Comparison of ENCODE assay signal across 8 cellular contexts in genomic region chr5:57650360-57651069, GRCh38.
DNase-seq lines count a peak whose midpoint lies in the region; ATAC-seq, FAIRE-seq and TF ChIP-seq lines count a peak whose summit lies in the region.

No MANE protein-coding gene starts in this region.

- no peak overlapping the region for H3K4me3 Mint-ChIP-seq in naive thymus-derived CD4-positive, alpha-beta T cell

- H4K20me1 ChIP-seq in endothelial cell of umbilical vein (replicated peaks; ENCODE audit: control insufficient read depth, extremely low read depth, insufficient read depth, low read length): no peaks in the 10 kb centered on the region

- H3K27me3 Mint-ChIP-seq in naive thymus-derived CD4-positive, alpha-beta T cell: peaks cover 8 to 23% (median 16%) of the 10 kb centered on the region in 5 donors

- TF ChIP-seq CTCF in endothelial cell of umbilical vein (IDR thresholded peaks at IDR 0.05; ENCODE audit: extremely low read depth in 1 of 2, insufficient read depth in 1 of 2, low read depth in 1 of 2, low read length in 2 of 2) (peak; percentile 62 to 83), lower leg skin (IDR thresholded peaks at IDR 0.05) (no peak)

- CTCF ChIA-PET in endothelial cell of umbilical vein (lab: Charles Lee): interaction anchor here (0.5 to 5.2 kb wide), 68 partner anchors 9 to 813 kb away, joined by 3 to 154 read pairs (median 6); partner anchors contain the start of gene PLK2
- CTCF ChIA-PET in naive thymus-derived CD4-positive, alpha-beta T cell (lab: Charles Lee): interaction anchor here (0.6 to 2.1 kb wide), 5 partner anchors 15 to 1170 kb away, joined by 3 to 9 read pairs (median 3); no protein-coding TSS in a partner anchor

- H3K79me2 ChIP-seq in endothelial cell of umbilical vein (ENCODE audit: control insufficient read depth, insufficient read depth, low read length): no peaks in the 10 kb centered on the region

- POLR2A ChIA-PET in endothelial cell of umbilical vein (lab: Charles Lee): interaction anchor here (0.9 to 1.3 kb wide), 2 partner anchors 129 to 810 kb away, joined by 3 read pairs; partner anchors contain the start of gene PLK2
- POLR2A ChIA-PET in naive thymus-derived CD4-positive, alpha-beta T cell (lab: Charles Lee): no interaction called here

- H3K4me1 ChIP-seq in endothelial cell of umbilical vein (ENCODE audit: control insufficient read depth, extremely low read depth, insufficient read depth, low read length): peaks cover 5% of the 10 kb centered on the region
- no peaks in the 10 kb centered on the region for H3K4me1 ChIP-seq in naive thymus-derived CD4-positive, alpha-beta T cell (ENCODE audit: control insufficient read depth in 2 of 2, insufficient read depth in 2 of 2, low read length in 2 of 2)

- peak; percentile 34 for DNase-seq in GM04504 (ENCODE audit: low read depth)
- peak; percentile 57 for DNase-seq in RCC 7860 (ENCODE audit: low spot score)
- peak; percentile 61 for DNase-seq in endothelial cell of umbilical vein (ENCODE audit: low read depth, low spot score)
- DNase-seq in naive thymus-derived CD4-positive, alpha-beta T cell: peak in 5 of 9 donors; percentile 8 to 27 (median 15)
- no peak for DNase-seq in DMS79 treated with DMSO at 0.1 percent for 48 hours (lab: John Stamatoyannopoulos, UW)
- no peak for DNase-seq in lower leg skin (ENCODE audit: low spot score in 2 of 2)

- 79 to 87% methylated on average over 6 of the region's 6 CpGs for WGBS in lower leg skin, 2 donors

- H3K4me2 ChIP-seq in endothelial cell of umbilical vein (ENCODE audit: insufficient read depth, low read length): no peak overlapping the region

- no peaks in the 10 kb centered on the region for H3K36me3 ChIP-seq in endothelial cell of umbilical vein (ENCODE audit: control insufficient read depth in 2 of 2, extremely low read depth in 1 of 2, insufficient read depth in 2 of 2, low read length in 2 of 2)
- no peaks in the 10 kb centered on the region for H3K36me3 ChIP-seq in naive thymus-derived CD4-positive, alpha-beta T cell (ENCODE audit: control insufficient read depth in 2 of 3, insufficient read depth in 3 of 3, low read length in 3 of 3)

- no peak overlapping the region for H3K9ac ChIP-seq in endothelial cell of umbilical vein (replicated peaks; ENCODE audit: extremely low read depth, insufficient read depth, low read length)

- H3K36me3 Mint-ChIP-seq in naive thymus-derived CD4-positive, alpha-beta T cell: no peaks in the 10 kb centered on the region

- dilution Hi-C loops in endothelial cell of umbilical vein (cut with MboI; ENCODE audit: extremely low pct_ligation_motif_present, low sequenced_read_pairs): no loop called here

- no TSS peak for BruUV-seq in endothelial cell of umbilical vein (replicated peaks; lab: Mats Ljungman, UMichigan)

- no peaks in the 10 kb centered on the region for H3K4me1 Mint-ChIP-seq in naive thymus-derived CD4-positive, alpha-beta T cell

- no peak overlapping the region for H3K4me3 ChIP-seq in endothelial cell of umbilical vein (replicated peaks in 1 of 3; ENCODE audit: insufficient read depth in 1 of 3, low read depth in 1 of 3, low read length in 3 of 3)
- H3K4me3 ChIP-seq in naive thymus-derived CD4-positive, alpha-beta T cell (ENCODE audit: low read length): no peak overlapping the region
- no peak overlapping the region for H3K4me3 ChIP-seq in lower leg skin (ENCODE audit: low read depth, poor library complexity, severe bottlenecking)

- no peaks in the 10 kb centered on the region for H3K9me1 ChIP-seq in endothelial cell of umbilical vein (replicated peaks; ENCODE audit: control insufficient read depth, extremely low read depth, insufficient read depth, low read length)

- H3K27me3 ChIP-seq in endothelial cell of umbilical vein (ENCODE audit: control insufficient read depth in 2 of 2, insufficient read depth in 2 of 2, low read length in 2 of 2): no peaks in the 10 kb centered on the region
- no peaks in the 10 kb centered on the region for H3K27me3 ChIP-seq in naive thymus-derived CD4-positive, alpha-beta T cell (ENCODE audit: control insufficient read depth in 2 of 2, insufficient read depth in 2 of 2, low read length in 2 of 2)

- TF ChIP-seq POLR2A in endothelial cell of umbilical vein (IDR thresholded peaks at IDR 0.05; ENCODE audit: low read depth, low read length) (no peak), lower leg skin (IDR thresholded peaks at IDR 0.05) (no peak)

- intact Hi-C loops in endothelial cell of umbilical vein (cut with micrococcal nuclease) (loop anchor here (1.0 to 5.0 kb wide), 5 partner anchors 128 to 810 kb away; partner anchors contain the start of gene PLK2), lower leg skin (cut with DNase I; ENCODE audit: low total_unique reads) (no loop called here)
- intact Hi-C loops in naive thymus-derived CD4-positive, alpha-beta T cell (cut with micrococcal nuclease): loop anchor here (1.0 to 10.0 kb wide), 4 partner anchors 153 to 810 kb away; partner anchors contain the start of gene PLK2 (in 2 of the 2)

- H3K9me3 Mint-ChIP-seq in naive thymus-derived CD4-positive, alpha-beta T cell: peaks cover 0 to 25% (median 7%) of the 10 kb centered on the region in 11 donors

- ATAC-seq in GM19463 (IDR thresholded peaks at IDR 0.05; ENCODE audit: unreplicated experiment) (peak; percentile 95), HG03439 (IDR thresholded peaks at IDR 0.05; ENCODE audit: unreplicated experiment) (peak; percentile 97)
- peak; percentile 55 for ATAC-seq in naive thymus-derived CD4-positive, alpha-beta T cell

- no peak overlapping the region for H3K27ac ChIP-seq in endothelial cell of umbilical vein (ENCODE audit: insufficient read depth, low read depth, low read length)
- no peak overlapping the region for H3K27ac ChIP-seq in naive thymus-derived CD4-positive, alpha-beta T cell (ENCODE audit: low read depth, low read length)

- FAIRE-seq in RCC 7860 (lab: Jason Lieb, UNC): no peak
- FAIRE-seq in endothelial cell of umbilical vein (lab: Jason Lieb, UNC): peak; percentile 85

- no peak overlapping the region for H3K27ac Mint-ChIP-seq in naive thymus-derived CD4-positive, alpha-beta T cell

- H3K9me3 ChIP-seq in endothelial cell of umbilical vein (replicated peaks; ENCODE audit: control insufficient read depth, insufficient read depth, low read length): no peaks in the 10 kb centered on the region
- no peaks in the 10 kb centered on the region for H3K9me3 ChIP-seq in naive thymus-derived CD4-positive, alpha-beta T cell (ENCODE audit: control insufficient read depth in 2 of 3, low read length in 3 of 3)

- H2AFZ ChIP-seq in endothelial cell of umbilical vein (ENCODE audit: low read depth, low read length): peak overlapping the region; percentile 87

TF ChIP-seq in endothelial cell of umbilical vein, 7 proteins besides CTCF, POLR2A, EP300 and RAD21:
- TF ChIP-seq GATA2 (IDR thresholded peaks at IDR 0.05; ENCODE audit: insufficient read depth, insufficient read length, low read depth, low read length) (no peak), EZH2 (IDR thresholded peaks at IDR 0.05; ENCODE audit: borderline replicate concordance, low read depth, low read length, severe bottlenecking) (no peak), FOS (IDR thresholded peaks at IDR 0.05; ENCODE audit: borderline replicate concordance, insufficient read depth, low read length) (no peak), MYC (IDR thresholded peaks at IDR 0.05; ENCODE audit: low read depth, low read length) (no peak), JUN (IDR thresholded peaks at IDR 0.05; ENCODE audit: borderline replicate concordance, insufficient read depth, insufficient read length, low read depth) (no peak), POLR2AphosphoS5 (IDR thresholded peaks at IDR 0.05; ENCODE audit: insufficient read depth, low read depth, low read length) (no peak)
- TF ChIP-seq, protein P1, sequence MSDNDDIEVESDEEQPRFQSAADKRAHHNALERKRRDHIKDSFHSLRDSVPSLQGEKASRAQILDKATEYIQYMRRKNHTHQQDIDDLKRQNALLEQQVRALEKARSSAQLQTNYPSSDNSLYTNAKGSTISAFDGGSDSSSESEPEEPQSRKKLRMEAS (IDR thresholded peaks at IDR 0.05; ENCODE audit: insufficient read depth, insufficient read length): no peak

Comparison
In these comparisons a context has a peak if more than half of its experiments do, and no peak if none do; other contexts are left out.
1. DNase-seq: peak in GM04504 (single experiment), RCC 7860 (single experiment), endothelial cell of umbilical vein (single experiment) and naive thymus-derived CD4-positive, alpha-beta T cell (5 of 9); none in DMS79 treated with DMSO at 0.1 percent for 48 hours (single experiment) and lower leg skin (0 of 2).
2. CTCF ChIP-seq: peak in endothelial cell of umbilical vein (2 of 2); none in lower leg skin (0 of 3).
3. Peak in every context shown above with its lines, with median percentiles within 50 percentile points of each other: ATAC-seq.